1 cellular context compared by ENCODE assay signal in genomic region chr17:77287432-77288068, GRCh38.
TF ChIP-seq lines count a peak whose summit lies in the region.

No MANE protein-coding gene starts in this region.

TF ChIP-seq in HCT116, 20 proteins besides CTCF, POLR2A, EP300 and RAD21 (continued from another document):
- no peak for TF ChIP-seq REST (IDR thresholded peaks at IDR 0.05; ENCODE audit: low read depth)
- no peak for TF ChIP-seq FOSL1 (IDR thresholded peaks at IDR 0.05; ENCODE audit: low read depth)
- no peak for TF ChIP-seq ZNF274 (IDR thresholded peaks at IDR 0.05; ENCODE audit: low read depth, low read length)
TF ChIP-seq in HCT116: peak in this region for 4.
